35 cellular contexts compared by ENCODE assay signal in the genomic region with DNA sequence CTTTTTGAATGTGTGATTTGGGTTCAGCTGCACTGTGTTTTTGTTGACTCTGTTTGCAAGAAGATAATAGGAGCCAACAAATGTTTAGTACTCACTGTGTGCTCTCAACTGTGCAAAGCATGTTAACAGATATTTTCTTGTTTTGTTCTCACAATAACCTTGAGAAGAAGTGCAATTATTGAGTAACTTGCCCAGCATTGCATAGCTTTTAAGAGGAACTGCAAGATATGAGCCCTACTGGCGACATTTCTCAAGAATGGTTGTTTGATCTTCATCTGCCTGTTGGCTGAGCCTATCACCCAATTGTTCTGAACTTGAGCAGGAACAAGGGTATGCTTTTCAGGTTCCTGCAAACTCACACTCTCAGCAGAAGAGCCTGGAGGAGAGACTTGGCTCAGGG. TPM values are rescaled to one million over a fixed set of nuclear protein-coding genes. Genes with fewer than 3 reads are reported as not detected.
"Had no signal": no experiment of that assay in that cellular context is flagged by ENCODE, and none has a peak within 500 bp of the region (broad histone marks: within the 10 kb centered on the region; RNA-seq: fewer than 3 reads in every experiment).

No MANE protein-coding gene starts in this region.

- H3K27ac Mint-ChIP-seq: activated CD4-positive, alpha-beta T cell treated with anti-CD3 and anti-CD28 coated beads, Interleukin-2, amount 10 ng/mL, durations not matched to agents 7 days and 5 days; activated CD8-positive, alpha-beta T cell treated with anti-CD3 and anti-CD28 coated beads, Interleukin-2, amount 10 ng/mL, durations not matched to agents 7 days and 5 days; activated naive CD4-positive, alpha-beta T cell treated with anti-CD3 and anti-CD28 coated beads for 36 hours; activated naive CD4-positive, alpha-beta T cell treated with anti-CD3 and anti-CD28 coated beads, Interleukin-2, amount 50 U/mL, for 72 hours; activated T-helper 1 cell treated with anti-CD3 and anti-CD28 coated beads, Interleukin-12 subunit alpha, Interleukin-12 subunit beta, Interleukin-2, Interleukin-4 antibody, amounts not matched to agents 30 ng/mL and 10 ng/mL and 1 ng/mL, durations not matched to agents 14 hours and 24 hours and 36 hours had no signal

- ATAC-seq: activated CD8-positive, alpha-beta T cell treated with anti-CD3 and anti-CD28 coated beads, Interleukin-2, amount 10 ng/mL, durations not matched to agents 7 days and 5 days; activated naive CD4-positive, alpha-beta T cell treated with anti-CD3 and anti-CD28 coated beads, Interleukin-2, amount 50 U/mL, for 72 hours; activated T-cell treated with anti-CD3 and anti-CD28 coated beads, Interleukin-2, amount 50 U/mL, for 4 hours; body of pancreas; Right ventricle myocardium inferior; SK-N-SH treated with all-trans-retinoic acid at 6 μM for 48 hours had no signal

- H3K4me3 Mint-ChIP-seq: activated CD4-positive, alpha-beta T cell treated with anti-CD3 and anti-CD28 coated beads, Interleukin-2, amount 10 ng/mL, durations not matched to agents 7 days and 5 days; activated CD8-positive, alpha-beta T cell treated with anti-CD3 and anti-CD28 coated beads, Interleukin-2, amount 10 ng/mL, durations not matched to agents 7 days and 5 days; activated naive CD4-positive, alpha-beta T cell treated with anti-CD3 and anti-CD28 coated beads for 36 hours; activated T-cell treated with anti-CD3 and anti-CD28 coated beads, Interleukin-2, amount 50 U/mL, for 4 hours; activated T-helper 1 cell treated with anti-CD3 and anti-CD28 coated beads, Interleukin-12 subunit alpha, Interleukin-12 subunit beta, Interleukin-2, Interleukin-4 antibody, amounts not matched to agents 30 ng/mL and 10 ng/mL and 1 ng/mL, durations not matched to agents 14 hours and 24 hours and 36 hours had no signal

- H3K36me3 ChIP-seq: adrenal gland, breast epithelium, MG63 had no signal

- H3K36me3 Mint-ChIP-seq: activated naive CD4-positive, alpha-beta T cell treated with anti-CD3 and anti-CD28 coated beads, Interleukin-2, amount 50 U/mL, for 72 hours had no signal

- H3K27ac ChIP-seq: adrenal gland, body of pancreas, breast epithelium, coronary artery, PC-9, RWPE1 had no signal

- H3K4me3 ChIP-seq: adrenal gland, body of pancreas, breast epithelium, coronary artery, MG63, PC-9 had no signal

- H3K27me3 ChIP-seq: body of pancreas, MG63 had no signal

- H3K4me1 Mint-ChIP-seq: activated CD4-positive, alpha-beta T cell treated with anti-CD3 and anti-CD28 coated beads, Interleukin-2, amount 10 ng/mL, durations not matched to agents 7 days and 5 days had no signal

- H3K4me2 ChIP-seq: PC-9 had no signal

- H3K9me3 Mint-ChIP-seq: activated CD4-positive, alpha-beta T cell treated with anti-CD3 and anti-CD28 coated beads, Interleukin-2, amount 10 ng/mL, durations not matched to agents 7 days and 5 days; activated naive CD4-positive, alpha-beta T cell treated with anti-CD3 and anti-CD28 coated beads for 36 hours; activated naive CD4-positive, alpha-beta T cell treated with anti-CD3 and anti-CD28 coated beads, Interleukin-2, amount 50 U/mL, for 72 hours; activated T-cell treated with anti-CD3 and anti-CD28 coated beads, Interleukin-2, amount 50 U/mL, for 4 hours; activated T-helper 1 cell treated with anti-CD3 and anti-CD28 coated beads, Interleukin-12 subunit alpha, Interleukin-12 subunit beta, Interleukin-2, Interleukin-4 antibody, amounts not matched to agents 30 ng/mL and 10 ng/mL and 1 ng/mL, durations not matched to agents 14 hours and 24 hours and 36 hours had no signal

- H2AFZ ChIP-seq: PC-9 had no signal

- DNase-seq: activated CD4-positive, alpha-beta T cell treated with anti-CD3 and anti-CD28 coated beads, Interleukin-2, amount 10 ng/mL, durations not matched to agents 7 days and 5 days; activated CD4-positive, alpha-beta T cell treated with anti-CD3 and anti-CD28 coated beads, Interleukin-2, amount 50 U/mL, for 48 hours; activated CD8-positive, alpha-beta T cell treated with anti-CD3 and anti-CD28 coated beads, Interleukin-2, amount 10 ng/mL, durations not matched to agents 7 days and 5 days; activated gamma-delta T cell treated with Interleukin-2 at 50 U/mL for 16 hours; activated naive CD4-positive, alpha-beta T cell treated with anti-CD3 and anti-CD28 coated beads for 36 hours; activated T-cell treated with anti-CD3 and anti-CD28 coated beads, Interleukin-2, amount 50 U/mL, for 4 hours; adrenal gland; body of pancreas; Kasumi-1; MG63; NCI-H1092; NCI-H1417; NCI-H146; NCI-H187; NCI-H2029 treated with DMSO at 0.1 percent for 48 hours; NCI-H2107; NCI-H2171; NCI-H510A; NCI-H526; NCI-H748 treated with DMSO at 0.1 percent for 48 hours; NK-92 treated with Interleukin-12 subunit alpha and Interleukin-12 subunit beta, amount 100 ng/mL, for 24 hours; PC-9; SIG-M5 had no signal

- H3K4me1 ChIP-seq: adrenal gland, body of pancreas, breast epithelium had no signal

RNA-seq across cellular contexts. Expression of a gene that starts 43.4 kb away (rescaled TPM):
- total RNA-seq: activated CD4-positive, alpha-beta T cell treated with anti-CD3 and anti-CD28 coated beads, Interleukin-2, amount 10 ng/mL, durations not matched to agents 7 days and 5 days; activated CD8-positive, alpha-beta T cell treated with anti-CD3 and anti-CD28 coated beads, Interleukin-2, amount 10 ng/mL, durations not matched to agents 7 days and 5 days; activated naive CD4-positive, alpha-beta T cell treated with anti-CD3 and anti-CD28 coated beads for 36 hours; activated naive CD4-positive, alpha-beta T cell treated with anti-CD3 and anti-CD28 coated beads, Interleukin-2, amount 50 U/mL, for 72 hours; activated T-helper 1 cell treated with anti-CD3 and anti-CD28 coated beads, Interleukin-12 subunit alpha, Interleukin-12 subunit beta, Interleukin-2, Interleukin-4 antibody, amounts not matched to agents 30 ng/mL and 10 ng/mL and 1 ng/mL, durations not matched to agents 14 hours and 24 hours and 36 hours; astrocyte; body of pancreas; breast epithelium; OCI-LY7; PC-9; Right ventricle myocardium inferior; SK-MEL-5; T-helper 1 cell treated with Interleukin-12 subunit alpha and Interleukin-12 subunit beta and Interleukin-4 antibody, amounts not matched to agents 30 ng/mL and 1 ng/mL, for 36 hours; T-helper 2 cell treated with Interferon-gamma antibody and Interleukin-4, amounts not matched to agents 100 ng/mL and 5 ng/mL, for 36 hours had no signal
